Comparison of ENCODE assay signal across 34 cellular contexts in the genomic region with DNA sequence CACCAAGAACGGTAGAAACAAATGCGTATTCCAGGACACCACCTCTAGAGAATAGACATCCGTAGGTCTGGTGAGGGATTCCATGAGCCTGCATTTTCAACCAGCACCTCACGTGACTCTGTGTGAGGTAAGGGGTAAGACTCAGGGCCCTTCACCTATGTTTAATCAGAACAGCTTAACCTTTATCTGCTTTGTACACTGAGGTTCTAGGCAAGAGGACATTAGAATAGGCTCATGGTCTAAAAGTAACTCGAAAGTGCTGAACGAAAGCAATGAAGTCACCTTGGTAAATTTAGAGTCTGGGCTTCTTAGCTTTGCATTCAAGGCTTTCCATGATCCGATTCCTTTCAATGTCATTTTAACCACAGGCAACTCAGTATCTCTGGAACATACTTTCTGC.
"Had no signal": no experiment of that assay in that cellular context is flagged by ENCODE, and none has a peak within 500 bp of the region (broad histone marks: within the 10 kb centered on the region; RNA-seq: fewer than 3 reads in every experiment).

No MANE protein-coding gene starts in this region.

- H3K9me3 ChIP-seq: esophagus muscularis mucosa, gastroesophageal sphincter had no signal

- H3K9me3 Mint-ChIP-seq: activated B cell treated with CpG ODN at 0.5 μM for 24 hours; activated CD4-positive, alpha-beta T cell treated with anti-CD3 and anti-CD28 coated beads, Interleukin-2, amount 10 ng/mL, durations not matched to agents 7 days and 5 days; activated CD8-positive, alpha-beta T cell treated with anti-CD3 and anti-CD28 coated beads for 36 hours; activated T-cell treated with anti-CD3 and anti-CD28 coated beads, Interleukin-2, amount 50 U/mL, for 4 hours; effector memory CD8-positive, alpha-beta T cell; T-helper 2 cell treated with Interferon-gamma antibody and Interleukin-4, amounts not matched to agents 5 μg/mL and 100 μg/mL, for 36 hours had no signal

- H3K4me1 ChIP-seq: esophagus muscularis mucosa, foreskin keratinocyte, gastroesophageal sphincter had no signal

- FAIRE-seq: astrocyte, colon had no signal

- H3K27me3 Mint-ChIP-seq: activated B cell treated with CpG ODN at 0.5 μM for 24 hours; activated CD4-positive, alpha-beta T cell treated with anti-CD3 and anti-CD28 coated beads, Interleukin-2, amount 10 ng/mL, durations not matched to agents 7 days and 5 days; activated CD8-positive, alpha-beta T cell treated with anti-CD3 and anti-CD28 coated beads for 36 hours; activated naive CD8-positive, alpha-beta T cell; T-helper 17 cell had no signal

- H3K27ac ChIP-seq: brain microvascular endothelial cell, esophagus muscularis mucosa, foreskin keratinocyte, gastroesophageal sphincter, WERI-Rb-1 had no signal

- H3K4me3 Mint-ChIP-seq: activated B cell treated with CpG ODN at 0.5 μM for 24 hours; activated CD4-positive, alpha-beta T cell treated with anti-CD3 and anti-CD28 coated beads for 36 hours; activated CD4-positive, alpha-beta T cell treated with anti-CD3 and anti-CD28 coated beads, Interleukin-2, amount 10 ng/mL, durations not matched to agents 7 days and 5 days; activated CD8-positive, alpha-beta T cell treated with anti-CD3 and anti-CD28 coated beads for 36 hours; activated naive CD8-positive, alpha-beta T cell; activated T-cell treated with anti-CD3 and anti-CD28 coated beads, Interleukin-2, amount 50 U/mL, for 4 hours; activated T-helper 17 cell treated with anti-CD3 and anti-CD28 coated beads, Interleukin-2, amount 50 U/mL, for 72 hours; effector memory CD8-positive, alpha-beta T cell; T-helper 17 cell; T-helper 2 cell treated with Interferon-gamma antibody and Interleukin-4, amounts not matched to agents 5 μg/mL and 100 μg/mL, for 36 hours had no signal

- H3K36me3 ChIP-seq: brain microvascular endothelial cell, esophagus muscularis mucosa, gastroesophageal sphincter, WERI-Rb-1 had no signal

- H3K27ac Mint-ChIP-seq: activated B cell treated with CpG ODN at 0.5 μM for 24 hours; activated CD4-positive, alpha-beta T cell treated with anti-CD3 and anti-CD28 coated beads for 36 hours; activated CD4-positive, alpha-beta T cell treated with anti-CD3 and anti-CD28 coated beads, Interleukin-2, amount 10 ng/mL, durations not matched to agents 7 days and 5 days; activated CD8-positive, alpha-beta T cell treated with anti-CD3 and anti-CD28 coated beads for 36 hours; activated naive CD8-positive, alpha-beta T cell; activated T-helper 17 cell treated with anti-CD3 and anti-CD28 coated beads, Interleukin-2, amount 50 U/mL, for 72 hours; effector memory CD8-positive, alpha-beta T cell; T-helper 17 cell; T-helper 2 cell treated with Interferon-gamma antibody and Interleukin-4, amounts not matched to agents 5 μg/mL and 100 μg/mL, for 36 hours had no signal

- ATAC-seq: activated CD4-positive, alpha-beta T cell treated with anti-CD3 and anti-CD28 coated beads for 36 hours; activated CD4-positive, CD25-positive, alpha-beta regulatory T cell treated with anti-CD3 and anti-CD28 coated beads, Interleukin-2, amount 50 U/mL, for 24 hours; activated CD8-positive, alpha-beta T cell treated with anti-CD3 and anti-CD28 coated beads for 36 hours; activated T-cell treated with anti-CD3 and anti-CD28 coated beads, Interleukin-2, amount 50 U/mL, for 4 hours; activated T-helper 17 cell treated with anti-CD3 and anti-CD28 coated beads, Interleukin-2, amount 50 U/mL, for 72 hours; effector memory CD8-positive, alpha-beta T cell; gastroesophageal sphincter; T-helper 17 cell had no signal

- DNase-seq: activated B cell treated with CpG ODN at 0.5 μM for 24 hours; activated CD4-positive, alpha-beta T cell treated with anti-CD3 and anti-CD28 coated beads for 36 hours; activated CD4-positive, alpha-beta T cell treated with anti-CD3 and anti-CD28 coated beads, Interleukin-2, amount 10 ng/mL, durations not matched to agents 7 days and 5 days; activated CD4-positive, alpha-beta T cell treated with anti-CD3 and anti-CD28 coated beads, Interleukin-2, amount 50 U/mL, for 4 hours; activated CD8-positive, alpha-beta memory T cell treated with anti-CD3 and anti-CD28 coated beads for 24 hours; activated CD8-positive, alpha-beta T cell treated with anti-CD3 and anti-CD28 coated beads for 36 hours; activated effector memory CD4-positive, alpha-beta T cell treated with Interleukin-2 at 50 U/mL for 16 hours; activated gamma-delta T cell treated with Interleukin-2 at 50 U/mL for 16 hours; activated naive CD4-positive, alpha-beta T cell treated with anti-CD3 and anti-CD28 coated beads, Interleukin-2, amount 50 U/mL, for 16 hours; activated naive CD4-positive, alpha-beta T cell treated with Interleukin-2 at 50 U/mL for 16 hours; activated T-cell treated with anti-CD3 and anti-CD28 coated beads, Interleukin-2, amount 50 U/mL, for 4 hours; amniotic stem cell; anterior cingulate cortex; brain microvascular endothelial cell; caudate nucleus; cortex of kidney; dermis blood vessel endothelial cell; effector CD4-positive, alpha-beta T cell; effector memory CD8-positive, alpha-beta T cell; erythroblast; foreskin keratinocyte; head of caudate nucleus; T-helper 1 cell; T-helper 17 cell; T1000; WERI-Rb-1 had no signal

- H3K27me3 ChIP-seq: brain microvascular endothelial cell, esophagus muscularis mucosa, foreskin keratinocyte, gastroesophageal sphincter had no signal

- H3K4me1 Mint-ChIP-seq: activated B cell treated with CpG ODN at 0.5 μM for 24 hours; activated CD4-positive, alpha-beta T cell treated with anti-CD3 and anti-CD28 coated beads for 36 hours; activated CD4-positive, alpha-beta T cell treated with anti-CD3 and anti-CD28 coated beads, Interleukin-2, amount 10 ng/mL, durations not matched to agents 7 days and 5 days; activated T-helper 17 cell treated with anti-CD3 and anti-CD28 coated beads, Interleukin-2, amount 50 U/mL, for 72 hours; T-helper 17 cell had no signal

- H3K4me3 ChIP-seq: esophagus muscularis mucosa, gastroesophageal sphincter had no signal

- H3K36me3 Mint-ChIP-seq: activated naive CD8-positive, alpha-beta T cell had no signal
